ENCODE assay signal across 26 cellular contexts in genomic region chr5:148687871-148688270, GRCh38. TPM values are rescaled to one million over a fixed set of nuclear protein-coding genes. Genes with fewer than 3 reads are reported as not detected.
"Had no signal": no experiment of that assay in that cellular context is flagged by ENCODE, and none has a peak within 500 bp of the region (broad histone marks: within the 10 kb centered on the region; RNA-seq: fewer than 3 reads in every experiment).

No MANE protein-coding gene starts in this region.

- H3K9me3 ChIP-seq: esophagus squamous epithelium, gastrocnemius medialis, lower lobe of right lung had no signal

- H3K4me1 Mint-ChIP-seq: naive B cell had no signal

- H3K4me3 Mint-ChIP-seq: mesothelial cell of epicardium, naive B cell had no signal

- H3K4me3 ChIP-seq: coronary artery, dorsolateral prefrontal cortex, esophagus squamous epithelium, gastrocnemius medialis, heart right ventricle, left lung, lower lobe of right lung, mucosa of descending colon had no signal

- H3K27ac ChIP-seq: coronary artery, dorsolateral prefrontal cortex, epithelial cell of prostate, esophagus squamous epithelium, gastrocnemius medialis, heart right ventricle, left lung, lower lobe of right lung had no signal

- FAIRE-seq: colon, endometrium, islet of Langerhans had no signal

- H3K4me1 ChIP-seq: esophagus squamous epithelium, gastrocnemius medialis, lower lobe of right lung had no signal

- DNase-seq: dorsolateral prefrontal cortex; effector CD4-positive, alpha-beta T cell; effector memory CD4-positive, alpha-beta T cell; esophagus squamous epithelium; gastrocnemius medialis; head of caudate nucleus; heart right ventricle; hippocampal formation; left cardiac atrium; left lung; left ventricle myocardium superior; lower lobe of right lung; naive B cell had no signal

- H3K27me3 ChIP-seq: dorsolateral prefrontal cortex, esophagus squamous epithelium, gastrocnemius medialis, heart right ventricle, left lung had no signal

- H3K27ac Mint-ChIP-seq: mesothelial cell of epicardium, naive B cell had no signal

- ATAC-seq: gastrocnemius medialis, heart right ventricle, left cardiac atrium, left ventricle myocardium superior, lower lobe of right lung had no signal

- H3K36me3 ChIP-seq: esophagus squamous epithelium, gastrocnemius medialis, heart right ventricle, left lung, lower lobe of right lung had no signal

RNA-seq across cellular contexts. Expression of gene HTR4, which starts 33.5 kb away (rescaled TPM):
- total RNA-seq: dermis blood vessel endothelial cell, glomerular endothelial cell, kidney epithelial cell, left lung, left ventricle myocardium superior, lower lobe of right lung, lung microvascular endothelial cell, myocyte had no signal
- polyA plus RNA-seq: keratinocyte had no signal
